In genomic region chr4:76212301-76212700, GRCh38 we compare ENCODE assay signal across 9 cellular contexts. TPM values are rescaled to one million over a fixed set of nuclear protein-coding genes. Genes with fewer than 3 reads are reported as not detected.
DNase-seq lines count a peak whose midpoint lies in the region; ATAC-seq and TF ChIP-seq lines count a peak whose summit lies in the region.
"Had no signal": no experiment of that assay in that cellular context is flagged by ENCODE, and none has a peak within 500 bp of the region (broad histone marks: within the 10 kb centered on the region; RNA-seq: fewer than 3 reads in every experiment).

No MANE protein-coding gene starts in this region.

- H3K27me3 ChIP-seq in BE2C = no peaks in the 10 kb centered on the region
- no peaks in the 10 kb centered on the region for H3K27me3 ChIP-seq in MG63
- H3K27me3 ChIP-seq in ectodermal cell (ENCODE audit: control insufficient read depth, insufficient read depth, low read length, poor library complexity, severe bottlenecking) = peaks cover 9% of the 10 kb centered on the region

- H3K9me3 ChIP-seq in BE2C (no peaks in the 10 kb centered on the region), MG63 (no peaks in the 10 kb centered on the region), ectodermal cell (ENCODE audit: control insufficient read depth, low read length) (no peaks in the 10 kb centered on the region)

- H3K4me1 ChIP-seq in BE2C = peaks cover 22% of the 10 kb centered on the region
- peaks cover 22% of the 10 kb centered on the region for H3K4me1 ChIP-seq in ectodermal cell (ENCODE audit: control insufficient read depth, insufficient read depth, low read length)

- peaks cover 7% of the 10 kb centered on the region for H3K36me3 Mint-ChIP-seq in nephron (ENCODE audit: low read depth)

- no peak overlapping the region for H3K27ac ChIP-seq in ectodermal cell (ENCODE audit: insufficient read depth, low read depth, low read length, poor library complexity, severe bottlenecking)

- DNase-seq in BE2C (no peak), MG63 (no peak), HK-2 (ENCODE audit: unreplicated experiment) (no peak), NCI-H2227 (lab: John Stamatoyannopoulos, UW; ENCODE audit: unreplicated experiment) (no peak)

- H3K4me1 Mint-ChIP-seq in nephron = peaks cover 82% of the 10 kb centered on the region

- no peaks in the 10 kb centered on the region for H3K27me3 Mint-ChIP-seq in nephron (ENCODE audit: low read depth)

- WGBS in ectodermal cell, 2 experiments = 92 to 97% methylated on average over 2 of the region's 2 CpGs

- peak overlapping the region; percentile 93 for H3K4me3 ChIP-seq in BE2C (ENCODE audit: low read depth, low read length)
- H3K4me3 ChIP-seq in MG63 = peak overlapping the region; percentile 77
- H3K4me3 ChIP-seq in ectodermal cell (ENCODE audit: insufficient read depth, low read depth, low read length) = peak overlapping the region; percentile 72

- no peaks in the 10 kb centered on the region; the same call in 1 of the 2 replicates for H3K36me3 ChIP-seq in BE2C
- H3K36me3 ChIP-seq in MG63 = no peaks in the 10 kb centered on the region
- H3K36me3 ChIP-seq in ectodermal cell (ENCODE audit: control insufficient read depth, insufficient read depth, low read length) = peaks cover 4% of the 10 kb centered on the region

- peak overlapping the region; percentile 98 to 99 (median 99) for H3K27ac Mint-ChIP-seq in nephron

- H3K9me3 Mint-ChIP-seq in nephron = no peaks in the 10 kb centered on the region

- peak overlapping the region; percentile 88 to 98 (median 96) for H3K4me3 Mint-ChIP-seq in nephron

- TF ChIP-seq CTCF in BE2C (IDR thresholded peaks at IDR 0.05; ENCODE audit: low read depth, low read length) (no peak), nephron (IDR thresholded peaks at IDR 0.05; ENCODE audit: unreplicated experiment in 3 of 3) (no peak)

- ATAC-seq in GM19467 (IDR thresholded peaks at IDR 0.05; ENCODE audit: unreplicated experiment) (no peak), HG03135 (IDR thresholded peaks at IDR 0.05; ENCODE audit: unreplicated experiment) (no peak)

RNA-seq across cellular contexts. Expression of gene SCARB2, which starts 1.3 kb away (rescaled TPM):
- 113 TPM for polyA plus RNA-seq in BE2C (2012; ENCODE audit: insufficient read depth, insufficient read length, low read depth)
- 37.9 and 44.7 TPM in 2 replicates for total RNA-seq in MG63 (2014; rRNA removed; shearing (Covaris generic); ENCODE audit: low replicate concordance)
- 88.3 TPM for polyA plus RNA-seq in ectodermal cell (2013, experiment 1 of 4)
- 98.3 TPM for polyA plus RNA-seq in ectodermal cell (2013, experiment 2 of 4)
- 68.8 TPM for polyA plus RNA-seq in ectodermal cell (2013, experiment 3 of 4)
- 78.1 TPM for polyA plus RNA-seq in ectodermal cell (2013, experiment 4 of 4)

RNA-seq across cellular contexts. Expression of gene FAM47E, which starts 39.2 kb away (rescaled TPM):
- 0.88 TPM for polyA plus RNA-seq in BE2C (2012; ENCODE audit: insufficient read depth, insufficient read length, low read depth)
- total RNA-seq in MG63 (2014; rRNA removed; shearing (Covaris generic); ENCODE audit: low replicate concordance) = 0.16 TPM in 1 of 2 replicates, not detected in the other
- polyA plus RNA-seq in ectodermal cell (2013, experiment 1 of 4) = 3.6 TPM
- 6.2 TPM for polyA plus RNA-seq in ectodermal cell (2013, experiment 2 of 4)
- 6.3 TPM for polyA plus RNA-seq in ectodermal cell (2013, experiment 3 of 4)
- 10.7 TPM for polyA plus RNA-seq in ectodermal cell (2013, experiment 4 of 4)
- total RNA-seq: glomerular endothelial cell had no signal
